Comparison of ENCODE assay signal across 26 cellular contexts in the genomic region with DNA sequence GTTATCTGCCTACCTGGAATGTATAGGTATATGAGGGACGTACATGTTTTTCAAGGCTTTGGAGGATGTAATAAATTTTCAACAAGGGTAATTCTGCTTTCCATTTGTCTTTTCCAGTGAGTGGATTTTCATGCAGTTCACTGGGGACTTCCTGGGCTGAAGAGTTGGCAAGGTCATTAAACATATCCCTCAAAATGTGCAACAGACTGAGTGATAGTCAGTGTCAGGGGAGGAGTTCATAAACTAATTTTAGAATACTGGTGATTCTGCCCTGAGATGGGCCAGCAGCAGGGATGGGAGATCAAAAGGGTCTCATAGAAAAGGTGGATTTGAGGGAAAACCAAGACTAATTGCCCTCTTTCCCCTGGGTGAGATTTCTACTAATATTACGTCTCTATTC.
"Had no signal": no experiment of that assay in that cellular context is flagged by ENCODE, and none has a peak within 500 bp of the region (broad histone marks: within the 10 kb centered on the region; RNA-seq: fewer than 3 reads in every experiment).

No MANE protein-coding gene starts in this region.

- H3K4me1 ChIP-seq: parathyroid adenoma, right lobe of liver had no signal

- H3K4me3 ChIP-seq: esophagus muscularis mucosa, gastrocnemius medialis, left ventricle myocardium inferior, right lobe of liver, SK-N-MC, testis had no signal

- DNase-seq: activated CD4-positive, CD25-positive, alpha-beta regulatory T cell treated with anti-CD3 and anti-CD28 coated beads, Interleukin-2, amount 50 U/mL, for 72 hours; activated CD8-positive, alpha-beta memory T cell treated with anti-CD3 and anti-CD28 coated beads for 24 hours; activated CD8-positive, alpha-beta memory T cell treated with anti-CD3 and anti-CD28 coated beads, Interleukin-2, amount 50 U/mL, for 48 hours; activated effector memory CD4-positive, alpha-beta T cell treated with Interleukin-2 at 50 U/mL for 16 hours; activated naive CD4-positive, alpha-beta T cell treated with anti-CD3 and anti-CD28 coated beads, Interleukin-2, amount 10 ng/mL, durations not matched to agents 7 days and 5 days; activated T-cell treated with anti-CD3 and anti-CD28 coated beads, Interleukin-2, amount 50 U/mL, for 4 hours; central memory CD4-positive, alpha-beta T cell; effector memory CD4-positive, alpha-beta T cell; gastrocnemius medialis; head of caudate nucleus; hypothalamus; left ventricle myocardium inferior; midbrain; right lobe of liver; stimulated activated CD4-positive, alpha-beta T cell treated with anti-CD3 and anti-CD28 coated beads, Interleukin-2, amount 100 ng/mL, for 48 hours; stimulated activated CD8-positive, alpha-beta memory T cell treated with anti-CD3 and anti-CD28 coated beads, Interleukin-4, amount 100 ng/mL, for 48 hours; stimulated activated naive B cell treated with anti-CD40 and anti-IgM and Interleukin-4, amounts not matched to agents 10 μg/mL and 1 μg/mL and 100 μg/mL, for 72 hours; T-helper 2 cell; testis had no signal

- H3K27me3 ChIP-seq: ascending aorta, esophagus muscularis mucosa, gastrocnemius medialis, right lobe of liver, testis had no signal

- ATAC-seq: activated T-cell treated with anti-CD3 and anti-CD28 coated beads, Interleukin-2, amount 50 U/mL, for 4 hours; gastrocnemius medialis; natural killer cell treated with Interleukin-12 subunit alpha and Interleukin-12 subunit beta and Interleukin-15 and Interleukin-18, amount 100 ng/mL, for 72 hours; stimulated activated naive B cell treated with anti-CD40 and anti-IgM and Interleukin-4, amounts not matched to agents 10 μg/mL and 1 μg/mL and 100 μg/mL, for 72 hours had no signal

- H3K36me3 Mint-ChIP-seq: stimulated activated naive B cell treated with anti-CD40 and anti-IgM and Interleukin-4, amounts not matched to agents 10 μg/mL and 1 μg/mL and 100 μg/mL, for 72 hours had no signal

- H3K27me3 Mint-ChIP-seq: activated naive CD4-positive, alpha-beta T cell treated with anti-CD3 and anti-CD28 coated beads, Interleukin-2, amount 10 ng/mL, durations not matched to agents 7 days and 5 days; natural killer cell treated with Interleukin-12 subunit alpha and Interleukin-12 subunit beta and Interleukin-15 and Interleukin-18, amount 100 ng/mL, for 72 hours; stimulated activated naive B cell treated with anti-CD40 and anti-IgM and Interleukin-4, amounts not matched to agents 10 μg/mL and 1 μg/mL and 100 μg/mL, for 72 hours; type B pancreatic cell had no signal

- H3K27ac Mint-ChIP-seq: stimulated activated naive B cell treated with anti-CD40 and anti-IgM and Interleukin-4, amounts not matched to agents 10 μg/mL and 1 μg/mL and 100 μg/mL, for 72 hours; type B pancreatic cell had no signal

- H3K4me3 Mint-ChIP-seq: activated naive CD4-positive, alpha-beta T cell treated with anti-CD3 and anti-CD28 coated beads, Interleukin-2, amount 10 ng/mL, durations not matched to agents 7 days and 5 days; activated T-cell treated with anti-CD3 and anti-CD28 coated beads, Interleukin-2, amount 50 U/mL, for 4 hours; stimulated activated naive B cell treated with anti-CD40 and anti-IgM and Interleukin-4, amounts not matched to agents 10 μg/mL and 1 μg/mL and 100 μg/mL, for 72 hours; type B pancreatic cell had no signal

- H3K9me3 Mint-ChIP-seq: activated naive CD4-positive, alpha-beta T cell treated with anti-CD3 and anti-CD28 coated beads, Interleukin-2, amount 10 ng/mL, durations not matched to agents 7 days and 5 days; activated T-cell treated with anti-CD3 and anti-CD28 coated beads, Interleukin-2, amount 50 U/mL, for 4 hours; natural killer cell treated with Interleukin-12 subunit alpha and Interleukin-12 subunit beta and Interleukin-15 and Interleukin-18, amount 100 ng/mL, for 72 hours; type B pancreatic cell had no signal

- H3K9me3 ChIP-seq: ascending aorta, esophagus muscularis mucosa, gastrocnemius medialis, left ventricle myocardium inferior, right lobe of liver, testis had no signal

- H3K36me3 ChIP-seq: esophagus muscularis mucosa, gastrocnemius medialis, left ventricle myocardium inferior, right lobe of liver had no signal

- H3K27ac ChIP-seq: left ventricle myocardium inferior, parathyroid adenoma, right lobe of liver, SK-N-MC, testis, VCaP had no signal
